Comparison of ENCODE assay signal across 8 cellular contexts in the genomic region with DNA sequence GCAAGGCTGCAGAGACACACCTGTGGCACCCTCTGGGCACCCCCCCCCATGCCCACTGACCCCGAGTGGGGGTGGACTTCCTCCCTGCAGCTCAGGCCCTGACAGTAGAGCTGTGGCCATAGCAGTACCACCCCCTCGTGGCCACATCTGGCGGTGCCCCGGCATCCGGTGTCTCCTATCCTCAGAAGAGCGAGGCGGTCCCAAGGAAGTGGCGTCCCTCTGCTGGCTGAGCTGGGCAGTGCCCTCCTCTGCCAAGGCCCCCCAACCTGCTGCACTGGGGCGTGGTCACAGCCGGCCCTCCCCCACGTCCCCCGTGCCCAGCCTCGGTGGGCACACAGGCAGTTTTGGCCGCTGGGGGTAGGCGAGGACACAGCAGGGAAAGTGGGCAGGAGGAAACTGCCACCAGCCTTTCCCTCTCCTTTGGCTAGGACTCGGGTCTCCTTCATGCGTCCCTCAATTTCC. TPM values are rescaled to one million over a fixed set of nuclear protein-coding genes. Genes with fewer than 3 reads are reported as not detected.
DNase-seq lines count a peak whose midpoint lies in the region; ATAC-seq and TF ChIP-seq lines count a peak whose summit lies in the region.

No MANE protein-coding gene starts in this region.

- H3K27ac ChIP-seq in iPS-20b (ENCODE audit: low read length): no peak overlapping the region

- H3K4me1 ChIP-seq in Loucy (ENCODE audit: insufficient read depth, low read length, poor library complexity, severe bottlenecking): peaks cover 62% of the 10 kb centered on the region
- peaks cover 3% of the 10 kb centered on the region; the same call in 1 of the 2 replicates for H3K4me1 ChIP-seq in iPS-20b (ENCODE audit: insufficient read depth, low read length)

- no peaks in the 10 kb centered on the region for H3K9me3 ChIP-seq in Loucy (ENCODE audit: insufficient read depth, low read depth, low read length)
- H3K9me3 ChIP-seq in iPS-20b (ENCODE audit: insufficient read depth, low read depth, low read length): no peaks in the 10 kb centered on the region

- peak; percentile 100 for TF ChIP-seq CTCF in Loucy (conservative IDR thresholded peaks at IDR 0.05; ENCODE audit: low read length)

- H3K27me3 ChIP-seq in Loucy (ENCODE audit: insufficient read depth, low read length, poor library complexity, severe bottlenecking): no peaks in the 10 kb centered on the region
- H3K27me3 ChIP-seq in iPS-20b (ENCODE audit: insufficient read depth, low read length): peaks cover 15% of the 10 kb centered on the region; the same call in 1 of the 2 replicates

- H3K9ac ChIP-seq in Loucy (ENCODE audit: low read depth, low read length, poor library complexity, severe bottlenecking) (peak overlapping the region; percentile 53), iPS-20b (ENCODE audit: low read depth, low read length) (no peak overlapping the region)

- H3K79me2 ChIP-seq in Loucy (ENCODE audit: insufficient read depth, low read length): no peaks in the 10 kb centered on the region

- no peaks in the 10 kb centered on the region for H4K20me1 ChIP-seq in Loucy (ENCODE audit: insufficient read depth, low read length, poor library complexity, severe bottlenecking)

- H3F3A ChIP-seq in Loucy (ENCODE audit: low read depth): no peaks in the 10 kb centered on the region

- DNase-seq in AG20443 (ENCODE audit: low spot score): peak; percentile 79
- DNase-seq in SK-N-DZ (ENCODE audit: low spot score): peak; percentile 74
- DNase-seq in anterior cingulate cortex (lab: John Stamatoyannopoulos, UW): peak in 46 of 58 donors; percentile 4 to 77 (median 41)
- DNase-seq in stimulated activated CD4-positive, alpha-beta T cell treated with anti-CD3 and anti-CD28 coated beads, Interleukin-12 subunit alpha, Interleukin-12 subunit beta, amount 100 ng/mL, for 48 hours (ENCODE audit: low read depth in 2 of 3, low spot score in 1 of 3): peak; percentile 62 to 66 (median 65)
- DNase-seq in effector CD8-positive, alpha-beta T cell (lab: John Stamatoyannopoulos, UW): no peak

- H3K9me2 ChIP-seq in Loucy (replicated peaks; ENCODE audit: low read depth, low read length): no peaks in the 10 kb centered on the region

- peak overlapping the region; percentile 53 for H2AFZ ChIP-seq in Loucy (ENCODE audit: low read length)

- ATAC-seq in GM18909 (IDR thresholded peaks at IDR 0.05; ENCODE audit: poor library complexity, unreplicated experiment): peak; percentile 71

- H3K36me3 ChIP-seq in Loucy (ENCODE audit: insufficient read depth, low read length): no peaks in the 10 kb centered on the region
- no peaks in the 10 kb centered on the region for H3K36me3 ChIP-seq in iPS-20b (ENCODE audit: insufficient read depth, low read depth, low read length)

- H3K4me3 ChIP-seq in Loucy (ENCODE audit: low read length, poor library complexity, severe bottlenecking) (peak overlapping the region; percentile 40), iPS-20b (ENCODE audit: low read length) (peak overlapping the region; percentile 50; the same call in 1 of the 2 replicates)

- peak overlapping the region; percentile 57 for H3K4me2 ChIP-seq in Loucy (ENCODE audit: low read depth, low read length, poor library complexity, severe bottlenecking)

RNA-seq across cellular contexts. Expression of a gene that starts 6.0 kb away (rescaled TPM):
- 0.16 and 0.27 TPM in 2 replicates for polyA plus RNA-seq in SK-N-DZ (2014; cell fraction: cytosol; rRNA removed)
- polyA plus RNA-seq in SK-N-DZ (2014; cell fraction: nucleus; rRNA removed): not detected in 2 replicates

RNA-seq across cellular contexts. Expression of a gene that starts 42.7 kb away (rescaled TPM):
- polyA plus RNA-seq in SK-N-DZ (2014; cell fraction: cytosol; rRNA removed): 0.23 TPM in 1 of 2 replicates, not detected in the other
- 0.25 TPM in 1 of 2 replicates, not detected in the other for polyA plus RNA-seq in SK-N-DZ (2014; cell fraction: nucleus; rRNA removed)
